Comparison of ENCODE assay signal across 8 cellular contexts in genomic region chr1:75203415-75204277, GRCh38.
DNase-seq lines count a peak whose midpoint lies in the region; ATAC-seq and TF ChIP-seq lines count a peak whose summit lies in the region.

No MANE protein-coding gene starts in this region.

- in situ Hi-C loops in Caki2 (cut with HindIII; ENCODE audit: low pct_unique_long_range_greater_than_20kb, low sequenced_read_pairs), result no loop called here
- in situ Hi-C loops in brain microvascular endothelial cell (cut with HindIII; ENCODE audit: low pct_ligation_motif_present, low sequenced_read_pairs), result no loop called here

- no peaks in the 10 kb centered on the region for H3K9me3 ChIP-seq in CD8-positive, alpha-beta T cell (ENCODE audit: low read length)

- CTCF ChIA-PET in CD8-positive, alpha-beta T cell (lab: Charles Lee), result no interaction called here

- no peaks in the 10 kb centered on the region for H3K4me1 ChIP-seq in CD8-positive, alpha-beta T cell (ENCODE audit: insufficient read depth, low read length)

- peak; percentile 59 for TF ChIP-seq CTCF in brain microvascular endothelial cell (IDR thresholded peaks at IDR 0.05; ENCODE audit: low read depth, low read length, missing control alignments)
- no peak for TF ChIP-seq CTCF in CD8-positive, alpha-beta T cell (IDR thresholded peaks at IDR 0.05)

- no peak overlapping the region for H3K27ac ChIP-seq in brain microvascular endothelial cell
- H3K27ac ChIP-seq in CD8-positive, alpha-beta T cell (ENCODE audit: low read depth, low read length), result no peak overlapping the region

- peak; percentile 88 for ATAC-seq in GM18909 (IDR thresholded peaks at IDR 0.05; ENCODE audit: poor library complexity, unreplicated experiment)
- peak; percentile 85 for ATAC-seq in HG03097 (IDR thresholded peaks at IDR 0.05; ENCODE audit: low FRiP score, unreplicated experiment)
- ATAC-seq in left lobe of liver, result peak; percentile 93
- no peak for ATAC-seq in CD8-positive, alpha-beta T cell
- ATAC-seq in naive thymus-derived CD8-positive, alpha-beta T cell, result no peak

- intact Hi-C loops in CD8-positive, alpha-beta T cell (cut with DNase I, micrococcal nuclease), result loop anchor here in 1 of 2 experiments (10.0 kb wide), 1 partner anchor 429 kb away; no protein-coding TSS in a partner anchor

- no peak overlapping the region for H3K27ac Mint-ChIP-seq in CD8-positive, alpha-beta T cell
- H3K27ac Mint-ChIP-seq in naive thymus-derived CD8-positive, alpha-beta T cell, result no peak overlapping the region

- no peak overlapping the region for H3K4me3 ChIP-seq in brain microvascular endothelial cell (ENCODE audit: low read depth, low read length)
- no peak overlapping the region for H3K4me3 ChIP-seq in CD8-positive, alpha-beta T cell (ENCODE audit: low read depth, low read length)

- H3K4me3 Mint-ChIP-seq in CD8-positive, alpha-beta T cell, result no peak overlapping the region
- no peak overlapping the region for H3K4me3 Mint-ChIP-seq in naive thymus-derived CD8-positive, alpha-beta T cell

- H3K36me3 Mint-ChIP-seq in CD8-positive, alpha-beta T cell, result no peaks in the 10 kb centered on the region
- no peaks in the 10 kb centered on the region for H3K36me3 Mint-ChIP-seq in naive thymus-derived CD8-positive, alpha-beta T cell

- POLR2A ChIA-PET in CD8-positive, alpha-beta T cell (lab: Charles Lee), result no interaction called here
- POLR2A ChIA-PET in naive thymus-derived CD8-positive, alpha-beta T cell (lab: Charles Lee), result no interaction called here

- DNase-seq in Caki2 (ENCODE audit: low read depth) (peak; percentile 29), NCI-H226 (peak; percentile 2), brain microvascular endothelial cell (peak; percentile 12), left lobe of liver (ENCODE audit: low spot score) (no peak)
- no peak for DNase-seq in CD8-positive, alpha-beta T cell
- no peak for DNase-seq in naive thymus-derived CD8-positive, alpha-beta T cell

- no peaks in the 10 kb centered on the region for H3K9me3 Mint-ChIP-seq in CD8-positive, alpha-beta T cell
- H3K9me3 Mint-ChIP-seq in naive thymus-derived CD8-positive, alpha-beta T cell, result no peaks in the 10 kb centered on the region

- H3K27me3 Mint-ChIP-seq in CD8-positive, alpha-beta T cell (ENCODE audit: low read depth), result no peaks in the 10 kb centered on the region
- H3K27me3 Mint-ChIP-seq in naive thymus-derived CD8-positive, alpha-beta T cell, result peaks cover 0 to 1% (median 0%) of the 10 kb centered on the region in 5 donors

- no peaks in the 10 kb centered on the region for H3K36me3 ChIP-seq in brain microvascular endothelial cell (replicated peaks)
- H3K36me3 ChIP-seq in CD8-positive, alpha-beta T cell (ENCODE audit: insufficient read depth, low read length), result no peaks in the 10 kb centered on the region

- H3K4me1 Mint-ChIP-seq in CD8-positive, alpha-beta T cell (ENCODE audit: low read depth), result no peaks in the 10 kb centered on the region
- no peaks in the 10 kb centered on the region for H3K4me1 Mint-ChIP-seq in naive thymus-derived CD8-positive, alpha-beta T cell

- H3K27me3 ChIP-seq in brain microvascular endothelial cell (replicated peaks), result no peaks in the 10 kb centered on the region
- H3K27me3 ChIP-seq in CD8-positive, alpha-beta T cell (ENCODE audit: insufficient read depth, low read length), result no peaks in the 10 kb centered on the region

Comparison
In these comparisons a context has a peak if more than half of its experiments do, and no peak if none do; other contexts are left out.
1. DNase-seq: peak in Caki2 (single experiment), NCI-H226 (single experiment) and brain microvascular endothelial cell (single experiment); none in left lobe of liver (single experiment), CD8-positive, alpha-beta T cell (0 of 7) and naive thymus-derived CD8-positive, alpha-beta T cell (0 of 10).
2. ATAC-seq: peak in GM18909 (single experiment), HG03097 (single experiment) and left lobe of liver (single experiment); none in CD8-positive, alpha-beta T cell (single experiment) and naive thymus-derived CD8-positive, alpha-beta T cell (0 of 2).